Comparison of ENCODE assay signal across 21 cellular contexts in genomic region chr3:99758502-99759177, GRCh38.
"Had no signal": no experiment of that assay in that cellular context is flagged by ENCODE, and none has a peak within 500 bp of the region (broad histone marks: within the 10 kb centered on the region; RNA-seq: fewer than 3 reads in every experiment).

No MANE protein-coding gene starts in this region.

- H3K27me3 ChIP-seq: esophagus muscularis mucosa, gastrocnemius medialis, suprapubic skin, thyroid gland, upper lobe of left lung, uterus had no signal

- ATAC-seq: naive thymus-derived CD4-positive, alpha-beta T cell; stimulated activated naive CD8-positive, alpha-beta T cell treated with anti-CD3 and anti-CD28 coated beads, Interleukin-15, Interleukin-2, amounts not matched to agents 100 U/mL and 50 U/mL, for 24 hours had no signal

- H3K4me3 ChIP-seq: dorsolateral prefrontal cortex, esophagus muscularis mucosa, gastrocnemius medialis, suprapubic skin, thyroid gland, upper lobe of left lung, uterus had no signal

- FAIRE-seq: endometrium, small intestine had no signal

- DNase-seq: cortex of kidney; dorsolateral prefrontal cortex; effector memory CD4-positive, alpha-beta T cell; gastrocnemius medialis; islet precursor cell; mammary epithelial cell; naive thymus-derived CD4-positive, alpha-beta T cell; nephron progenitor cell; posterior cingulate gyrus; right cardiac atrium; small intestine; stimulated activated CD4-positive, alpha-beta T cell treated with anti-CD3 and anti-CD28 coated beads, Interleukin-12 subunit alpha, Interleukin-12 subunit beta, amount 100 ng/mL, for 4 hours; stimulated activated CD4-positive, alpha-beta T cell treated with anti-CD3 and anti-CD28 coated beads, Interleukin-2, amount 100 ng/mL, for 48 hours; stimulated activated naive CD8-positive, alpha-beta T cell treated with anti-CD3 and anti-CD28 coated beads, Interleukin-15, Interleukin-2, amounts not matched to agents 100 U/mL and 50 U/mL, for 24 hours; thyroid gland; upper lobe of left lung; uterus had no signal

- H3K36me3 ChIP-seq: esophagus muscularis mucosa, gastrocnemius medialis, suprapubic skin, thyroid gland, upper lobe of left lung, uterus had no signal

- H3K9me3 ChIP-seq: esophagus muscularis mucosa, gastrocnemius medialis, suprapubic skin, thyroid gland, upper lobe of left lung, uterus had no signal

- H3K27ac ChIP-seq: dorsolateral prefrontal cortex, epithelial cell of prostate, gastrocnemius medialis, suprapubic skin, thyroid gland, upper lobe of left lung, uterus had no signal

- H3K4me1 ChIP-seq: suprapubic skin, thyroid gland, upper lobe of left lung had no signal
